Comparison of ENCODE assay signal across 13 cellular contexts in genomic region chr20:12555369-12555768, GRCh38.
"Had no signal": no experiment of that assay in that cellular context is flagged by ENCODE, and none has a peak within 500 bp of the region (broad histone marks: within the 10 kb centered on the region; RNA-seq: fewer than 3 reads in every experiment).

No MANE protein-coding gene starts in this region.

- H3K4me1 ChIP-seq: gastrocnemius medialis, heart left ventricle had no signal

- H3K4me3 ChIP-seq: gastrocnemius medialis, heart left ventricle, lung, skin epidermis had no signal

- ATAC-seq: gastrocnemius medialis; heart left ventricle; naive thymus-derived CD4-positive, alpha-beta T cell; right cardiac atrium had no signal

- H3K27me3 ChIP-seq: brain microvascular endothelial cell, gastrocnemius medialis, heart left ventricle had no signal

- DNase-seq: activated CD4-positive, alpha-beta T cell treated with anti-CD3 and anti-CD28 coated beads, Interleukin-2, amount 10 ng/mL, durations not matched to agents 7 days and 5 days; activated CD8-positive, alpha-beta memory T cell treated with anti-CD3 and anti-CD28 coated beads, Interleukin-2, amount 50 U/mL, for 48 hours; activated gamma-delta T cell treated with Interleukin-2 at 50 U/mL for 16 hours; brain microvascular endothelial cell; cerebellar nuclear complex; effector CD8-positive, alpha-beta T cell; gastrocnemius medialis; heart left ventricle; naive thymus-derived CD4-positive, alpha-beta T cell; right cardiac atrium; stimulated activated CD4-positive, alpha-beta T cell treated with anti-CD3 and anti-CD28 coated beads, Interleukin-4, amount 100 ng/mL, for 24 hours had no signal

- H3K36me3 ChIP-seq: brain microvascular endothelial cell, gastrocnemius medialis, heart left ventricle had no signal

- H3K27ac ChIP-seq: brain microvascular endothelial cell, gastrocnemius medialis, heart left ventricle, skin epidermis had no signal

- H3K9me3 ChIP-seq: gastrocnemius medialis, heart left ventricle had no signal
